In the genomic region with DNA sequence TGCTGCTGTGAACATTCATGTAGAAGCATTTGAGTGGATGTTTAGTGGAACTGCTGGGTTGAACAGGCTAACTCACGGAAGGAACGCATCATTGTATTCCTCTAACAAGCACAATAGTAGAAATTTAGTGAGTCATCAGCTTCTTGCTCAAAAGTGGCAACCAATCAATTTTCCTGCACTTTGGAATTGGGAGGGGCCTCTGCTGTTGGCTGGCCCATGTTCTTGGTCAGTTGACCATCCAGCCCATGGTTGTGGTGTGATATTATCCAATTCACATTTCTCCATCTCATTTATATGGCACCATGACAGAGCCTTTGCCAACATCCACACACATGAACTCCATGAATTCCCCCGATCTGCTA, we compare ENCODE assay signal across 9 cellular contexts.
DNase-seq lines count a peak whose midpoint lies in the region; ATAC-seq, FAIRE-seq and TF ChIP-seq lines count a peak whose summit lies in the region.
"Had no signal": no experiment of that assay in that cellular context is flagged by ENCODE, and none has a peak within 500 bp of the region (broad histone marks: within the 10 kb centered on the region; RNA-seq: fewer than 3 reads in every experiment).

No MANE protein-coding gene starts in this region.

- no peaks in the 10 kb centered on the region for H3K36me3 ChIP-seq in PC-3 (ENCODE audit: low read depth, low read length)
- H3K36me3 ChIP-seq in colonic mucosa, result no peaks in the 10 kb centered on the region
- H3K36me3 ChIP-seq in small intestine (ENCODE audit: control insufficient read depth in 2 of 2, insufficient read depth in 2 of 2, low read length in 2 of 2), result no peaks in the 10 kb centered on the region
- H3K36me3 ChIP-seq in aorta (ENCODE audit: control insufficient read depth in 1 of 2, insufficient read depth in 2 of 2, low read length in 1 of 2), result no peaks in the 10 kb centered on the region

- WGBS in small intestine, 3 donors, result 22 to 59% (median 32%) methylated on average over 3 of the region's 3 CpGs
- WGBS in aorta, 2 donors, result 39 to 42% methylated on average over 3 of the region's 3 CpGs

- TF ChIP-seq CTCF in PC-3 (conservative IDR thresholded peaks at IDR 0.05; ENCODE audit: low read depth, low read length) (no peak), colonic mucosa (IDR thresholded peaks at IDR 0.05) (no peak)

- no peaks in the 10 kb centered on the region for H3K79me2 ChIP-seq in PC-3 (ENCODE audit: low read length)

- POLR2A ChIA-PET in PC-3 (lab: Charles Lee; ENCODE audit: unreplicated experiment), result interaction anchor here (0.6 to 0.7 kb wide), 3 partner anchors 19 to 233 kb away, joined by 3 to 6 read pairs (median 5); a partner anchor contains a TSS

- DNase-seq in PC-3 (peak; percentile 65), colonic mucosa (peak; percentile 74), small intestine (peak; percentile 91), posterior vena cava (ENCODE audit: low spot score) (no peak), aorta (no peak), iPS-NIHi11 (ENCODE audit: low spot score) (no peak)

- H2AFZ ChIP-seq in PC-3 (ENCODE audit: low read length), result peak overlapping the region; percentile 57

- H3K9ac ChIP-seq in PC-3 (ENCODE audit: low read length) (peak overlapping the region; percentile 74), colonic mucosa (ENCODE audit: low read depth in 2 of 2, low read length in 2 of 2) (peak overlapping the region in 1 of 2 donors; percentile 28)

- no peaks in the 10 kb centered on the region for H3F3A ChIP-seq in PC-3 (ENCODE audit: low read length, unreplicated experiment)

- no TSS peak for BruUV-seq in PC-3 (replicated peaks; lab: Mats Ljungman, UMichigan)

- H3K4me3 ChIP-seq in PC-3 (ENCODE audit: low read length) (peak overlapping the region; percentile 22; the same call in 1 of the 2 replicates), colonic mucosa (no peak overlapping the region), small intestine (ENCODE audit: low read depth in 1 of 2, low read length in 2 of 2) (no peak overlapping the region), aorta (ENCODE audit: low read length in 2 of 2) (no peak overlapping the region)

- no peaks in the 10 kb centered on the region for H3K9me3 ChIP-seq in PC-3 (ENCODE audit: low read length)
- H3K9me3 ChIP-seq in colonic mucosa, result no peaks in the 10 kb centered on the region
- no peaks in the 10 kb centered on the region for H3K9me3 ChIP-seq in small intestine (ENCODE audit: control insufficient read depth, low read depth)
- no peaks in the 10 kb centered on the region for H3K9me3 ChIP-seq in aorta (ENCODE audit: control insufficient read depth, low read length)

- H3K27ac ChIP-seq in PC-3 (ENCODE audit: low read length) (peak overlapping the region; percentile 97), colonic mucosa (peak overlapping the region; percentile 78), small intestine (ENCODE audit: low read depth in 1 of 2, low read length in 1 of 2) (peak overlapping the region; percentile 73 to 91), aorta (ENCODE audit: low read depth in 1 of 2, low read length in 2 of 2) (peak overlapping the region in 1 of 2 donors; percentile 3)
- H3K27ac ChIP-seq: HL-60 had no signal

- H3K27me3 ChIP-seq in PC-3 (ENCODE audit: low read length) (no peaks in the 10 kb centered on the region), colonic mucosa (no peaks in the 10 kb centered on the region), small intestine (ENCODE audit: control insufficient read depth in 2 of 2, insufficient read depth in 2 of 2, low read length in 2 of 2) (no peaks in the 10 kb centered on the region), aorta (ENCODE audit: control insufficient read depth in 1 of 2, insufficient read depth in 2 of 2, low read length in 1 of 2) (no peaks in the 10 kb centered on the region)

- no peaks in the 10 kb centered on the region for H4K20me1 ChIP-seq in PC-3 (ENCODE audit: low read length)

- H3K9me2 ChIP-seq in PC-3 (replicated peaks; ENCODE audit: low read length), result no peaks in the 10 kb centered on the region

- H3K4me1 ChIP-seq in PC-3 (ENCODE audit: insufficient read depth, low read length) (peaks cover 26% of the 10 kb centered on the region), colonic mucosa (no peaks in the 10 kb centered on the region), small intestine (ENCODE audit: control insufficient read depth in 2 of 2, insufficient read depth in 1 of 2, low read depth in 1 of 2, low read length in 1 of 2) (peaks cover 2 to 10% of the 10 kb centered on the region in 2 donors), aorta (ENCODE audit: control insufficient read depth in 1 of 2, insufficient read depth in 2 of 2, low read length in 2 of 2) (peaks cover 0 to 3% of the 10 kb centered on the region in 2 donors)

- peak overlapping the region; percentile 59 for H3K4me2 ChIP-seq in PC-3 (ENCODE audit: low read length)

- peak; percentile 18 for ATAC-seq in GM19463 (IDR thresholded peaks at IDR 0.05; ENCODE audit: unreplicated experiment)
- peak; percentile 13 for ATAC-seq in PC-3
- ATAC-seq in GM18907 (IDR thresholded peaks at IDR 0.05; ENCODE audit: unreplicated experiment), result no peak
- no peak for ATAC-seq in aorta (ENCODE audit: low FRiP score)

- CTCF ChIA-PET in PC-3 (lab: Charles Lee), result no interaction called here

- FAIRE-seq in small intestine (lab: Jason Lieb, UNC), result no peak

- intact Hi-C loops in PC-3 (cut with micrococcal nuclease) (loop anchor here (2.0 kb wide), 1 partner anchor 91 kb away; no protein-coding TSS in a partner anchor), colonic mucosa (cut with DNase I) (no loop called here), posterior vena cava (cut with DNase I) (no loop called here), aorta (cut with DNase I) (no loop called here)

Comparison
In these comparisons a context has a peak if more than half of its experiments do, and no peak if none do; other contexts are left out.
1. ATAC-seq: peak in GM19463 (single experiment) and PC-3 (single experiment); none in GM18907 (single experiment) and aorta (single experiment).
2. DNase-seq: peak in PC-3 (single experiment), colonic mucosa (single experiment) and small intestine (single experiment); none in posterior vena cava (single experiment), aorta (0 of 2) and iPS-NIHi11 (single experiment).